Comparison of ENCODE assay signal across 1 cellular context in genomic region chr1:202162049-202162417, GRCh38.
TF ChIP-seq lines count a peak whose summit lies in the region.

No MANE protein-coding gene starts in this region.

TF ChIP-seq in K562, 482 proteins besides CTCF, POLR2A, EP300 and RAD21 (continued from another document and continues in another):
- TF ChIP-seq TFAM (CRISPR knock-in tag; conservative IDR thresholded peaks at IDR 0.05) (no peak), MYBL2 (IDR thresholded peaks at IDR 0.05; ENCODE audit: low read depth) (no peak), MYBL2 (CRISPR knock-in tag; IDR thresholded peaks at IDR 0.05; ENCODE audit: borderline replicate concordance) (no peak), RUNX1 (IDR thresholded peaks at IDR 0.05; ENCODE audit: low read depth) (no peak), PTTG1 (tag; IDR thresholded peaks at IDR 0.05; ENCODE audit: low read depth) (no peak), GATAD2A (IDR thresholded peaks at IDR 0.05) (0 out of 2 replicates have a peak, but pooled peaks have one; percentile 34), ZBTB34 (CRISPR knock-in tag; IDR thresholded peaks at IDR 0.05) (no peak), JUND (IDR thresholded peaks at IDR 0.05; ENCODE audit: borderline replicate concordance, low read depth, low read length) (peak; percentile 34; the same call in 1 of the 2 replicates), JUND (tag; IDR thresholded peaks at IDR 0.05; ENCODE audit: borderline replicate concordance, low read depth, low read length) (no peak; the same call in 2 of the 3 replicates), ZNF79 (CRISPR knock-in tag; IDR thresholded peaks at IDR 0.05; ENCODE audit: low read depth) (no peak), BRF1 (IDR thresholded peaks at IDR 0.05; ENCODE audit: borderline replicate concordance, extremely low read depth, insufficient read length) (no peak), ZNF253 (CRISPR knock-in tag; conservative IDR thresholded peaks at IDR 0.05) (no peak), TEAD1 (CRISPR knock-in tag; IDR thresholded peaks at IDR 0.05) (no peak), SAFB2 (IDR thresholded peaks at IDR 0.05; ENCODE audit: borderline replicate concordance, low read depth, low read length, severe bottlenecking) (no peak), ARID1B (IDR thresholded peaks at IDR 0.05) (peak; percentile 66), ZFX (CRISPR knock-in tag; IDR thresholded peaks at IDR 0.05) (no peak), FOXA3 (CRISPR knock-in tag; conservative IDR thresholded peaks at IDR 0.05 in 1 of 2, IDR thresholded peaks at IDR 0.05 in 1 of 2) (peak in 1 of 2 experiments; percentile 62; a peak in 1 of 4 replicates), NFXL1 (CRISPR knock-in tag; IDR thresholded peaks at IDR 0.05) (no peak), U2AF2 (optimal IDR thresholded peaks at IDR 0.05; ENCODE audit: low read depth, low read length) (no peak), TBP (optimal IDR thresholded peaks at IDR 0.05; ENCODE audit: low read depth, low read length) (no peak), ZBTB7A (IDR thresholded peaks at IDR 0.05; ENCODE audit: borderline replicate concordance, control insufficient read depth, low read depth, low read length) (peak; percentile 74), MEF2D (tag; conservative IDR thresholded peaks at IDR 0.05; ENCODE audit: low read depth) (no peak), WHSC1 (IDR thresholded peaks at IDR 0.05; ENCODE audit: low read length) (no peak), ZNF224 (CRISPR knock-in tag; IDR thresholded peaks at IDR 0.05) (no peak), ZKSCAN8 (CRISPR knock-in tag; IDR thresholded peaks at IDR 0.05) (0 out of 2 replicates have a peak, but pooled peaks have one; percentile 63), NR2F6 (CRISPR knock-in tag; IDR thresholded peaks at IDR 0.05) (no peak), SAP30 (IDR thresholded peaks at IDR 0.05; ENCODE audit: borderline replicate concordance, insufficient read depth, low read depth, low read length, poor library complexity, severe bottlenecking) (no peak), SAFB (IDR thresholded peaks at IDR 0.05; ENCODE audit: borderline replicate concordance, low read depth, low read length) (no peak), ZNF282 (CRISPR knock-in tag; IDR thresholded peaks at IDR 0.05) (no peak), HDAC6 (IDR thresholded peaks at IDR 0.05; ENCODE audit: low read depth, low read length) (no peak), ETV6 (IDR thresholded peaks at IDR 0.05; ENCODE audit: borderline replicate concordance in 1 of 2, low read depth in 2 of 2, low read length in 1 of 2) (peak; percentile 61 to 79; a peak in 2 of 4 replicates), ETV6 (CRISPR knock-in tag; IDR thresholded peaks at IDR 0.05; ENCODE audit: borderline replicate concordance) (no peak), EWSR1 (IDR thresholded peaks at IDR 0.05; ENCODE audit: borderline replicate concordance, low read depth, partially characterized antibody) (no peak), NFRKB (IDR thresholded peaks at IDR 0.05; ENCODE audit: low read depth) (0 out of 2 replicates have a peak, but pooled peaks have one; percentile 17), EZH2 (IDR thresholded peaks at IDR 0.05; ENCODE audit: borderline replicate concordance, low read depth, low read length) (no peak), RFX5 (IDR thresholded peaks at IDR 0.05; ENCODE audit: low read depth, low read length) (no peak), HNRNPL (IDR thresholded peaks at IDR 0.05; ENCODE audit: low read depth, low read length) (no peak), FOXK1 (CRISPR knock-in tag; IDR thresholded peaks at IDR 0.05; ENCODE audit: borderline replicate concordance) (no peak), POLR2AphosphoS5 (IDR thresholded peaks at IDR 0.05; ENCODE audit: control insufficient read depth, insufficient read depth, low read depth, low read length) (peak; percentile 33; the same call in 1 of the 2 replicates), RFX1 (IDR thresholded peaks at IDR 0.05) (no peak), ZNF143 (CRISPR knock-in tag; IDR thresholded peaks at IDR 0.05) (0 out of 2 replicates have a peak, but pooled peaks have one; percentile 25), GABPA (tag; conservative IDR thresholded peaks at IDR 0.05; ENCODE audit: low read depth) (peak; percentile 75), EP400 (IDR thresholded peaks at IDR 0.05) (peak; percentile 24; the same call in 1 of the 2 replicates), ZNF766 (CRISPR knock-in tag; conservative IDR thresholded peaks at IDR 0.05) (peak; percentile 15; the same call in 1 of the 2 replicates), SLC30A9 (CRISPR knock-in tag; IDR thresholded peaks at IDR 0.05) (no peak), EGR1 (conservative IDR thresholded peaks at IDR 0.05) (peak; percentile 34; the same call in 1 of the 2 replicates), HMGN3 (IDR thresholded peaks at IDR 0.05; ENCODE audit: borderline replicate concordance, extremely low read depth, insufficient read length, low read depth, low read length) (peak; percentile 19), ZNF644 (tag; IDR thresholded peaks at IDR 0.05; ENCODE audit: low read depth) (peak; percentile 79; the same call in 1 of the 2 replicates), PRPF4 (IDR thresholded peaks at IDR 0.05; ENCODE audit: insufficient read depth, low read depth, low read length, poor library complexity, severe bottlenecking) (no peak), NCOA4 (IDR thresholded peaks at IDR 0.05; ENCODE audit: partially characterized antibody) (no peak), ZNF197 (CRISPR knock-in tag; IDR thresholded peaks at IDR 0.05; ENCODE audit: low read depth) (peak; percentile 44; the same call in 1 of the 2 replicates), ELF2 (CRISPR knock-in tag; IDR thresholded peaks at IDR 0.05) (no peak), ELK3 (CRISPR knock-in tag; IDR thresholded peaks at IDR 0.05) (no peak), MCM7 (IDR thresholded peaks at IDR 0.05) (no peak), XRCC5 (IDR thresholded peaks at IDR 0.05; ENCODE audit: low read depth, low read length) (0 out of 2 replicates have a peak, but pooled peaks have one; percentile 4), ATF1 (CRISPR knock-in tag; IDR thresholded peaks at IDR 0.05) (no peak), ATF1 (tag; IDR thresholded peaks at IDR 0.05) (no peak)
- TF ChIP-seq, protein P1, sequence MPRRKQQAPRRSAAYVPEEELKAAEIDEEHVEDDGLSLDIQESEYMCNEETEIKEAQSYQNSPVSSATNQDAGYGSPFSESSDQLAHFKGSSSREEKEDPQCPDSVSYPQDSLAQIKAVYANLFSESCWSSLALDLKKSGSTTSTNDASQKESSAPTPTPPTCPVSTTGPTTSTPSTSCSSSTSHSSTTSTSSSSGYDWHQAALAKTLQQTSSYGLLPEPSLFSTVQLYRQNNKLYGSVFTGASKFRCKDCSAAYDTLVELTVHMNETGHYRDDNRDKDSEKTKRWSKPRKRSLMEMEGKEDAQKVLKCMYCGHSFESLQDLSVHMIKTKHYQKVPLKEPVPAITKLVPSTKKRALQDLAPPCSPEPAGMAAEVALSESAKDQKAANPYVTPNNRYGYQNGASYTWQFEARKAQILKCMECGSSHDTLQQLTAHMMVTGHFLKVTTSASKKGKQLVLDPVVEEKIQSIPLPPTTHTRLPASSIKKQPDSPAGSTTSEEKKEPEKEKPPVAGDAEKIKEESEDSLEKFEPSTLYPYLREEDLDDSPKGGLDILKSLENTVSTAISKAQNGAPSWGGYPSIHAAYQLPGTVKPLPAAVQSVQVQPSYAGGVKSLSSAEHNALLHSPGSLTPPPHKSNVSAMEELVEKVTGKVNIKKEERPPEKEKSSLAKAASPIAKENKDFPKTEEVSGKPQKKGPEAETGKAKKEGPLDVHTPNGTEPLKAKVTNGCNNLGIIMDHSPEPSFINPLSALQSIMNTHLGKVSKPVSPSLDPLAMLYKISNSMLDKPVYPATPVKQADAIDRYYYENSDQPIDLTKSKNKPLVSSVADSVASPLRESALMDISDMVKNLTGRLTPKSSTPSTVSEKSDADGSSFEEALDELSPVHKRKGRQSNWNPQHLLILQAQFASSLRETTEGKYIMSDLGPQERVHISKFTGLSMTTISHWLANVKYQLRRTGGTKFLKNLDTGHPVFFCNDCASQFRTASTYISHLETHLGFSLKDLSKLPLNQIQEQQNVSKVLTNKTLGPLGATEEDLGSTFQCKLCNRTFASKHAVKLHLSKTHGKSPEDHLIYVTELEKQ (CRISPR knock-in tag; IDR thresholded peaks at IDR 0.05), result peak; percentile 43; the same call in 1 of the 2 replicates
- TF ChIP-seq, protein P2, sequence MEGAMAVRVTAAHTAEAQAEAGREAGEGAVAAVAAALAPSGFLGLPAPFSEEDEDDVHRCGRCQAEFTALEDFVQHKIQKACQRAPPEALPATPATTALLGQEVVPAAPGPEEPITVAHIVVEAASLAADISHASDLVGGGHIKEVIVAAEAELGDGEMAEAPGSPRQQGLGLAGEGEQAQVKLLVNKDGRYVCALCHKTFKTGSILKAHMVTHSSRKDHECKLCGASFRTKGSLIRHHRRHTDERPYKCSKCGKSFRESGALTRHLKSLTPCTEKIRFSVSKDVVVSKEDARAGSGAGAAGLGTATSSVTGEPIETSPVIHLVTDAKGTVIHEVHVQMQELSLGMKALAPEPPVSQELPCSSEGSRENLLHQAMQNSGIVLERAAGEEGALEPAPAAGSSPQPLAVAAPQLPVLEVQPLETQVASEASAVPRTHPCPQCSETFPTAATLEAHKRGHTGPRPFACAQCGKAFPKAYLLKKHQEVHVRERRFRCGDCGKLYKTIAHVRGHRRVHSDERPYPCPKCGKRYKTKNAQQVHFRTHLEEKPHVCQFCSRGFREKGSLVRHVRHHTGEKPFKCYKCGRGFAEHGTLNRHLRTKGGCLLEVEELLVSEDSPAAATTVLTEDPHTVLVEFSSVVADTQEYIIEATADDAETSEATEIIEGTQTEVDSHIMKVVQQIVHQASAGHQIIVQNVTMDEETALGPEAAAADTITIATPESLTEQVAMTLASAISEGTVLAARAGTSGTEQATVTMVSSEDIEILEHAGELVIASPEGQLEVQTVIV (CRISPR knock-in tag; IDR thresholded peaks at IDR 0.05; ENCODE audit: borderline replicate concordance), result no peak
- TF ChIP-seq, protein P3, sequence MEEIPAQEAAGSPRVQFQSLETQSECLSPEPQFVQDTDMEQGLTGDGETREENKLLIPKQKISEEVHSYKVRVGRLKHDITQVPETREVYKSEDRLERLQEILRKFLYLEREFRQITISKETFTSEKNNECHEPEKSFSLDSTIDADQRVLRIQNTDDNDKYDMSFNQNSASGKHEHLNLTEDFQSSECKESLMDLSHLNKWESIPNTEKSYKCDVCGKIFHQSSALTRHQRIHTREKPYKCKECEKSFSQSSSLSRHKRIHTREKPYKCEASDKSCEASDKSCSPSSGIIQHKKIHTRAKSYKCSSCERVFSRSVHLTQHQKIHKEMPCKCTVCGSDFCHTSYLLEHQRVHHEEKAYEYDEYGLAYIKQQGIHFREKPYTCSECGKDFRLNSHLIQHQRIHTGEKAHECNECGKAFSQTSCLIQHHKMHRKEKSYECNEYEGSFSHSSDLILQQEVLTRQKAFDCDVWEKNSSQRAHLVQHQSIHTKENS (CRISPR knock-in tag; IDR thresholded peaks at IDR 0.05), result 0 out of 2 replicates have a peak, but pooled peaks have one; percentile 68
- TF ChIP-seq, protein P4, sequence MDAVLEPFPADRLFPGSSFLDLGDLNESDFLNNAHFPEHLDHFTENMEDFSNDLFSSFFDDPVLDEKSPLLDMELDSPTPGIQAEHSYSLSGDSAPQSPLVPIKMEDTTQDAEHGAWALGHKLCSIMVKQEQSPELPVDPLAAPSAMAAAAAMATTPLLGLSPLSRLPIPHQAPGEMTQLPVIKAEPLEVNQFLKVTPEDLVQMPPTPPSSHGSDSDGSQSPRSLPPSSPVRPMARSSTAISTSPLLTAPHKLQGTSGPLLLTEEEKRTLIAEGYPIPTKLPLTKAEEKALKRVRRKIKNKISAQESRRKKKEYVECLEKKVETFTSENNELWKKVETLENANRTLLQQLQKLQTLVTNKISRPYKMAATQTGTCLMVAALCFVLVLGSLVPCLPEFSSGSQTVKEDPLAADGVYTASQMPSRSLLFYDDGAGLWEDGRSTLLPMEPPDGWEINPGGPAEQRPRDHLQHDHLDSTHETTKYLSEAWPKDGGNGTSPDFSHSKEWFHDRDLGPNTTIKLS (IDR thresholded peaks at IDR 0.05; ENCODE audit: borderline replicate concordance, low read depth), result no peak
- TF ChIP-seq, protein P5, sequence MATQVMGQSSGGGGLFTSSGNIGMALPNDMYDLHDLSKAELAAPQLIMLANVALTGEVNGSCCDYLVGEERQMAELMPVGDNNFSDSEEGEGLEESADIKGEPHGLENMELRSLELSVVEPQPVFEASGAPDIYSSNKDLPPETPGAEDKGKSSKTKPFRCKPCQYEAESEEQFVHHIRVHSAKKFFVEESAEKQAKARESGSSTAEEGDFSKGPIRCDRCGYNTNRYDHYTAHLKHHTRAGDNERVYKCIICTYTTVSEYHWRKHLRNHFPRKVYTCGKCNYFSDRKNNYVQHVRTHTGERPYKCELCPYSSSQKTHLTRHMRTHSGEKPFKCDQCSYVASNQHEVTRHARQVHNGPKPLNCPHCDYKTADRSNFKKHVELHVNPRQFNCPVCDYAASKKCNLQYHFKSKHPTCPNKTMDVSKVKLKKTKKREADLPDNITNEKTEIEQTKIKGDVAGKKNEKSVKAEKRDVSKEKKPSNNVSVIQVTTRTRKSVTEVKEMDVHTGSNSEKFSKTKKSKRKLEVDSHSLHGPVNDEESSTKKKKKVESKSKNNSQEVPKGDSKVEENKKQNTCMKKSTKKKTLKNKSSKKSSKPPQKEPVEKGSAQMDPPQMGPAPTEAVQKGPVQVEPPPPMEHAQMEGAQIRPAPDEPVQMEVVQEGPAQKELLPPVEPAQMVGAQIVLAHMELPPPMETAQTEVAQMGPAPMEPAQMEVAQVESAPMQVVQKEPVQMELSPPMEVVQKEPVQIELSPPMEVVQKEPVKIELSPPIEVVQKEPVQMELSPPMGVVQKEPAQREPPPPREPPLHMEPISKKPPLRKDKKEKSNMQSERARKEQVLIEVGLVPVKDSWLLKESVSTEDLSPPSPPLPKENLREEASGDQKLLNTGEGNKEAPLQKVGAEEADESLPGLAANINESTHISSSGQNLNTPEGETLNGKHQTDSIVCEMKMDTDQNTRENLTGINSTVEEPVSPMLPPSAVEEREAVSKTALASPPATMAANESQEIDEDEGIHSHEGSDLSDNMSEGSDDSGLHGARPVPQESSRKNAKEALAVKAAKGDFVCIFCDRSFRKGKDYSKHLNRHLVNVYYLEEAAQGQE (CRISPR knock-in tag; IDR thresholded peaks at IDR 0.05; ENCODE audit: low read depth), result no peak
